8 cellular contexts compared by ENCODE assay signal in the genomic region with DNA sequence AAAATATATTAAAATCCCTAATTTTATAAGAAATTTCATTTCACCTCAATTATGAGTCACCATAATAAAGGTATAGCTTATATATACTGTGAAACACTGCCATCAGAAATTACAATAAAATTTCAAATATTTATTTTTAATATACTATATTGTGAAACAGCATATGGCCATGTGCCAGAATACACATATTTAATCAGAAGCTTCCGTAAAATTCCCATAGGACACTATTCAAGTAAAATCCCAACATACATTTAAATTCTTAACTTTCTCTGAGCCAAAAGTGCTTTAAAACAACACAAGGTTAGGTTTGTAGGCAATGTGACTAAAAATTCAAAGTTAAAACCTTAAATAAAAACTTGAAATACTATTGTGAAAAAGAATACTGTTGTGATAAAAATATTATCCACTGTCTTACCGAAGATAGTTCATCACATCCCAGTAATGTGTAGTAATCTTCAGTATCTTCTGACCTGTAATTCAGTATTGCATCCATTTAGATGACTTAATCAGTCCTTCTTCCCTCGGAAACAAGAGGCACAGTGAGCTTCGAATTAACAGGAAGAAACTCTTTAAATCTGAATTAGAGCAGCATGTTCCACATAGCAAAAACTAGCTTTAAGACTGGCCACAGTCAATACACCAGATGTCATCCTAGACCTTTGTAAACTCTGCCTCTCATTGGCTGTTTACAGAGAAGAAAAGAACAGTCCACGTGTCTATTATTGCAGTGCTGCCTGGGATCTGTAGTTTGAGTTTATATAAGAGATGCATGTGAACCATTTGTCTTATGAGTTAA. TPM values are rescaled to one million over a fixed set of nuclear protein-coding genes. Genes with fewer than 3 reads are reported as not detected.
DNase-seq lines count a peak whose midpoint lies in the region; ATAC-seq and TF ChIP-seq lines count a peak whose summit lies in the region.

DNAJC12 (minus strand) TSS at position 670 of the 796 bp plus-strand sequence; CDS start at position 493, 177 bp downstream.

- H3K36me3 ChIP-seq in HUES48 (ENCODE audit: control insufficient read depth, insufficient read depth, low read length) (no peaks in the 10 kb centered on the region), OCI-LY7 (ENCODE audit: insufficient read depth, low read length) (no peaks in the 10 kb centered on the region), mammary epithelial cell (ENCODE audit: insufficient read depth, low read length) (no peaks in the 10 kb centered on the region), liver (ENCODE audit: control insufficient read depth in 4 of 4, insufficient read depth in 3 of 4, low read depth in 1 of 4, low read length in 3 of 4) (no peaks in the 10 kb centered on the region), upper lobe of right lung (no peaks in the 10 kb centered on the region), spleen (no peaks in the 10 kb centered on the region)

- peak; percentile 17 for DNase-seq in AG08396 (ENCODE audit: low spot score)
- DNase-seq in OCI-LY7 (ENCODE audit: low spot score) = peak; percentile 79
- DNase-seq in mammary epithelial cell = no peak
- DNase-seq in upper lobe of right lung = no peak
- no peak for DNase-seq in spleen

- H3K9ac ChIP-seq in HUES48 (ENCODE audit: low read depth, low read length) = no peak within 1 kb of the TSS
- H3K9ac ChIP-seq in mammary epithelial cell (ENCODE audit: insufficient read depth, low read length) = no peak within 1 kb of the TSS
- H3K9ac ChIP-seq in liver (ENCODE audit: low read depth in 1 of 2, low read length in 2 of 2) = peak within 1 kb of the TSS; percentile 60 to 92

- ATAC-seq in GM18505 (IDR thresholded peaks at IDR 0.05; ENCODE audit: unreplicated experiment) (peak; percentile 90), upper lobe of right lung (peak; percentile 75)

- TF ChIP-seq CTCF in OCI-LY7 (conservative IDR thresholded peaks at IDR 0.05; ENCODE audit: low read length) (0 out of 2 replicates have a peak, but pooled peaks have one; percentile 21), mammary epithelial cell (conservative IDR thresholded peaks at IDR 0.05 in 1 of 2, IDR thresholded peaks at IDR 0.05 in 1 of 2; ENCODE audit: extremely low read depth in 1 of 2, insufficient read depth in 1 of 2, low read depth in 1 of 2, low read length in 2 of 2) (no peak), liver (IDR thresholded peaks at IDR 0.05; ENCODE audit: low read depth, low read length, missing input control) (no peak), upper lobe of right lung (IDR thresholded peaks at IDR 0.05) (no peak), spleen (IDR thresholded peaks at IDR 0.05 in 8 of 11, conservative IDR thresholded peaks at IDR 0.05 in 3 of 11) (no peak)

- dilution Hi-C loops in mammary epithelial cell (cut with HindIII; ENCODE audit: low sequenced_read_pairs) = no loop called here

- intact Hi-C loops in OCI-LY7 (cut with micrococcal nuclease; ENCODE audit: unreplicated experiment) = loop anchor here (5.0 kb wide), 1 partner anchor 50 kb away; no protein-coding TSS in a partner anchor
- intact Hi-C loops in mammary epithelial cell (cut with micrococcal nuclease) = no loop called here
- intact Hi-C loops in upper lobe of right lung (cut with DNase I) = no loop called here
- intact Hi-C loops in spleen (cut with DNase I; ENCODE audit: low total_unique reads) = no loop called here

- no peaks in the 10 kb centered on the region for H3K9me2 ChIP-seq in OCI-LY7 (ENCODE audit: insufficient read depth, low read length)

- H3K27ac ChIP-seq in HUES48 (ENCODE audit: low read depth, low read length) (no peak within 1 kb of the TSS), OCI-LY7 (ENCODE audit: low read depth, low read length, poor library complexity, severe bottlenecking) (peak within 1 kb of the TSS; percentile 4), mammary epithelial cell (ENCODE audit: insufficient read depth, low read depth, low read length) (no peak within 1 kb of the TSS), liver (ENCODE audit: low read depth in 1 of 2, low read length in 2 of 2) (peak within 1 kb of the TSS; percentile 74 to 79), upper lobe of right lung (no peak within 1 kb of the TSS), spleen (no peak within 1 kb of the TSS)

- 45% methylated on average over 5 of the region's 5 CpGs for WGBS in mammary epithelial cell (ENCODE audit: low coverage, missing lambda C conversion rate)
- WGBS in liver = 15% methylated on average over 5 of the region's 5 CpGs
- 30 to 46% (median 35%) methylated on average over 5 of the region's 5 CpGs for WGBS in spleen, 5 donors

- BruUV-seq in OCI-LY7 (replicated peaks; lab: Mats Ljungman, UMichigan) = TSS peak; percentile 92
- no TSS peak for BruUV-seq in mammary epithelial cell (replicated peaks; lab: Mats Ljungman, UMichigan)

- peak; percentile 39 to 51 for TF ChIP-seq RAD21 in liver (IDR thresholded peaks at IDR 0.05)

- H3K4me1 ChIP-seq in HUES48 (ENCODE audit: control insufficient read depth, insufficient read depth, low read length) = 0 out of 2 replicates have a peak, but pooled peaks cover 3% of the 10 kb centered on the region
- no peaks in the 10 kb centered on the region for H3K4me1 ChIP-seq in OCI-LY7 (ENCODE audit: insufficient read depth, low read length, poor library complexity, severe bottlenecking)
- H3K4me1 ChIP-seq in mammary epithelial cell (ENCODE audit: insufficient read depth, low read length) = no peaks in the 10 kb centered on the region
- H3K4me1 ChIP-seq in liver (ENCODE audit: control insufficient read depth in 4 of 4, insufficient read depth in 4 of 4, low read length in 3 of 4) = peaks cover 0 to 7% (median 2%) of the 10 kb centered on the region in 4 donors
- no peaks in the 10 kb centered on the region for H3K4me1 ChIP-seq in upper lobe of right lung
- H3K4me1 ChIP-seq in spleen = peaks cover 0 to 4% (median 2%) of the 10 kb centered on the region in 6 donors

- H3K27me3 ChIP-seq in HUES48 (ENCODE audit: control insufficient read depth, insufficient read depth, low read length) = no peaks in the 10 kb centered on the region
- H3K27me3 ChIP-seq in mammary epithelial cell (ENCODE audit: insufficient read depth, low read length) = no peaks in the 10 kb centered on the region
- no peaks in the 10 kb centered on the region for H3K27me3 ChIP-seq in liver (ENCODE audit: control insufficient read depth in 4 of 4, insufficient read depth in 4 of 4, low read length in 3 of 4)
- H3K27me3 ChIP-seq in upper lobe of right lung = no peaks in the 10 kb centered on the region
- H3K27me3 ChIP-seq in spleen (replicated peaks in 1 of 7) = no peaks in the 10 kb centered on the region

- H3K9me3 ChIP-seq in HUES48 (ENCODE audit: control insufficient read depth, insufficient read depth, low read length) (peaks cover 10% of the 10 kb centered on the region; the same call in 1 of the 2 replicates), OCI-LY7 (ENCODE audit: low read length) (no peaks in the 10 kb centered on the region), mammary epithelial cell (replicated peaks; ENCODE audit: insufficient read depth, low read length) (peaks cover 4% of the 10 kb centered on the region), liver (ENCODE audit: control insufficient read depth in 4 of 4, low read length in 3 of 4) (no peaks in the 10 kb centered on the region), upper lobe of right lung (no peaks in the 10 kb centered on the region), spleen (peaks cover 0 to 17% (median 6%) of the 10 kb centered on the region in 8 donors)

- CTCF ChIA-PET in OCI-LY7 (lab: Charles Lee; ENCODE audit: unreplicated experiment) = interaction anchor here (0.5 to 1.3 kb wide), 3 partner anchors 14 to 17 kb away, joined by 3 to 5 read pairs (median 3); no protein-coding TSS in a partner anchor
- CTCF ChIA-PET in mammary epithelial cell (lab: Charles Lee; ENCODE audit: low non-redundant PET) = no interaction called here

- no peak for TF ChIP-seq POLR2A in GM18505 (IDR thresholded peaks at IDR 0.05; ENCODE audit: borderline replicate concordance, extremely low read depth, insufficient read depth, insufficient read length)
- no peak for TF ChIP-seq POLR2A in spleen (IDR thresholded peaks at IDR 0.05)

- H3K4me3 ChIP-seq in HUES48 (ENCODE audit: low read depth, low read length) (peak within 1 kb of the TSS; percentile 18; the same call in 1 of the 2 replicates), OCI-LY7 (ENCODE audit: low read depth, low read length, poor library complexity, severe bottlenecking) (peak within 1 kb of the TSS; percentile 66), mammary epithelial cell (replicated peaks in 1 of 3; ENCODE audit: insufficient read depth in 1 of 3, low read depth in 2 of 3, low read length in 3 of 3) (no peak within 1 kb of the TSS), liver (ENCODE audit: low read depth in 1 of 3, low read length in 3 of 3) (peak within 1 kb of the TSS; percentile 60 to 82 (median 69)), upper lobe of right lung (peak within 1 kb of the TSS; percentile 21), spleen (peak within 1 kb of the TSS in 2 of 8 donors; percentile 16 to 51)

- H3K4me2 ChIP-seq in OCI-LY7 (ENCODE audit: low read length) (peak within 1 kb of the TSS; percentile 63), mammary epithelial cell (ENCODE audit: insufficient read depth, low read depth, low read length) (no peak within 1 kb of the TSS)

- peaks cover 27% of the 10 kb centered on the region for H3K79me2 ChIP-seq in OCI-LY7 (ENCODE audit: insufficient read depth, low read depth, low read length)
- H3K79me2 ChIP-seq in mammary epithelial cell (ENCODE audit: insufficient read depth, low read length) = no peaks in the 10 kb centered on the region

- POLR2A ChIA-PET in OCI-LY7 (lab: Charles Lee) = interaction anchor here (0.5 to 3.3 kb wide), 17 partner anchors 9 to 1544 kb away, joined by 3 to 21 read pairs (median 4); no protein-coding TSS in a partner anchor

- no peaks in the 10 kb centered on the region for H4K20me1 ChIP-seq in OCI-LY7 (ENCODE audit: insufficient read depth, low read length)
- H4K20me1 ChIP-seq in mammary epithelial cell (ENCODE audit: insufficient read depth, low read length) = no peaks in the 10 kb centered on the region

- H2AFZ ChIP-seq in OCI-LY7 (ENCODE audit: low read length) = peak within 1 kb of the TSS; percentile 29; the same call in 1 of the 2 replicates
- peak within 1 kb of the TSS; percentile 46 for H2AFZ ChIP-seq in mammary epithelial cell (ENCODE audit: low read depth, low read length)

- in situ Hi-C loops in mammary epithelial cell (cut with MboI; ENCODE audit: low sequenced_read_pairs in 2 of 2) = no loop called here

TF ChIP-seq in liver, 16 proteins besides CTCF, POLR2A, EP300 and RAD21 (continues in another document):
- TF ChIP-seq JUND (IDR thresholded peaks at IDR 0.05) = peak; percentile 25 to 38

RNA-seq across cellular contexts. Expression of gene DNAJC12, which starts in this region (rescaled TPM):
- total RNA-seq in OCI-LY7 (2014; rRNA removed; shearing (Covaris generic)) = 12.8 and 13.0 TPM in 2 replicates
- total RNA-seq in OCI-LY7 (2022) (18.9 and 19.4 TPM in 2 replicates), mammary epithelial cell (1 to 10 TPM in 1 of 2 donors, under 1 TPM in 1; 0.59 to 3.3 TPM), liver (10 to 100 TPM; 16.4 to 35.7 TPM), upper lobe of right lung (1.6 TPM), spleen (1 to 10 TPM in 3 of 7 donors, under 1 TPM in 3, not detected in 1; 0.43 to 2.0 (median 0.99) TPM)
- polyA plus RNA-seq in mammary epithelial cell (0.08 TPM), liver (10 to 100 TPM; 29.8 to 51.3 TPM), spleen (under 1 TPM; 0.62 to 0.70 (median 0.64) TPM)
- polyA minus RNA-seq in mammary epithelial cell = not detected

Comparison
In these comparisons a context has a peak if more than half of its experiments do, and no peak if none do; other contexts are left out.
1. RNA of gene DNAJC12 (polyA plus RNA-seq): 29.8 to 51.3 TPM in liver; 0.62 to 0.70 TPM in spleen and 0.08 TPM in mammary epithelial cell (single experiment); every median in the first group is over 10 times any median in the second.
2. DNase-seq: peak in AG08396 (single experiment) and OCI-LY7 (single experiment); none in mammary epithelial cell (single experiment), upper lobe of right lung (single experiment) and spleen (single experiment).
3. H3K27ac ChIP-seq: peak in OCI-LY7 (single experiment) and liver (2 of 2); none in HUES48 (single experiment), mammary epithelial cell (single experiment), upper lobe of right lung (single experiment) and spleen (0 of 8).
4. H3K4me3 ChIP-seq: peak in HUES48 (single experiment), OCI-LY7 (single experiment), liver (3 of 3) and upper lobe of right lung (single experiment); none in mammary epithelial cell (0 of 3).
5. H3K9ac ChIP-seq: peak in liver (2 of 2); none in HUES48 (single experiment) and mammary epithelial cell (single experiment).